In genomic region chr1:32773018-32773763, GRCh38 we compare ENCODE assay signal across 8 cellular contexts. TPM values are rescaled to one million over a fixed set of nuclear protein-coding genes. Genes with fewer than 3 reads are reported as not detected.
DNase-seq lines count a peak whose midpoint lies in the region; ATAC-seq, FAIRE-seq and TF ChIP-seq lines count a peak whose summit lies in the region.

No MANE protein-coding gene starts in this region.

- no peak overlapping the region for H3K4me3 ChIP-seq in A549
- no peak overlapping the region for H3K4me3 ChIP-seq in right cardiac atrium (ENCODE audit: low read length)
- H3K4me3 ChIP-seq in gastrocnemius medialis = no peak overlapping the region

- CTCF ChIA-PET in A549 (lab: Yijun Ruan, JAX) = interaction anchor here (0.6 to 17.1 kb wide), 32 partner anchors 10 to 372 kb away, joined by 3 to 383 read pairs (median 7); partner anchors contain the start of gene SYNC

- peaks cover 80% of the 10 kb centered on the region for H3K4me1 ChIP-seq in A549
- H3K4me1 ChIP-seq in right cardiac atrium (ENCODE audit: control insufficient read depth, insufficient read depth, low read length) = no peaks in the 10 kb centered on the region
- H3K4me1 ChIP-seq in gastrocnemius medialis = peaks cover 0 to 5% of the 10 kb centered on the region in 2 donors

- H3K36me3 ChIP-seq in gastrocnemius medialis = peaks cover 0 to 48% of the 10 kb centered on the region in 2 donors

- DNase-seq in A549 (ENCODE audit: low read depth in 1 of 2, low spot score in 1 of 2) = peak; percentile 76 to 82
- peak; percentile 50 to 65 for DNase-seq in NCI-H187 (lab: John Stamatoyannopoulos, UW)
- peak; percentile 65 for DNase-seq in T-helper 9 cell
- DNase-seq in anterior cingulate cortex (lab: John Stamatoyannopoulos, UW) = peak in 54 of 58 donors; percentile 10 to 82 (median 46)
- peak; percentile 81 to 95 (median 92) for DNase-seq in right cardiac atrium
- DNase-seq in gastrocnemius medialis = peak; percentile 61 to 84

- POLR2A ChIA-PET in A549 (lab: Yijun Ruan, JAX) = interaction anchor here (1.5 to 1.6 kb wide), 2 partner anchors 61 to 122 kb away, joined by 6 to 9 read pairs; partner anchors contain the start of gene RBBP4

- TF ChIP-seq POLR2A in A549 (IDR thresholded peaks at IDR 0.05; ENCODE audit: low read length) = no peak
- peak; percentile 14 for TF ChIP-seq POLR2A in GM18505 (IDR thresholded peaks at IDR 0.05; ENCODE audit: borderline replicate concordance, extremely low read depth, insufficient read depth, insufficient read length)
- TF ChIP-seq POLR2A in gastrocnemius medialis (IDR thresholded peaks at IDR 0.05) = no peak

- TF ChIP-seq RAD21 in A549 (conservative IDR thresholded peaks at IDR 0.05 in 1 of 2, IDR thresholded peaks at IDR 0.05 in 1 of 2) = peak; percentile 87 to 88

- 5% methylated on average over 7 of the region's 9 CpGs for WGBS in A549 (ENCODE audit: missing lambda C conversion rate)
- 26% methylated on average over 9 of the region's 9 CpGs for WGBS in right cardiac atrium

- in situ Hi-C loops in gastrocnemius medialis (cut with MboI; ENCODE audit: low sequenced_read_pairs in 4 of 4) = loop anchor here in 2 of 4 donors (10.0 kb wide), 2 partner anchors 58 to 248 kb away; no protein-coding TSS in a partner anchor

- 0 out of 3 replicates have a peak overlapping the region, but pooled peaks have one; percentile 5 for H3K4me2 ChIP-seq in A549

- TF ChIP-seq CTCF in A549 (IDR thresholded peaks at IDR 0.05) (peak; percentile 88), gastrocnemius medialis (IDR thresholded peaks at IDR 0.05 in 4 of 5, conservative IDR thresholded peaks at IDR 0.05 in 1 of 5) (peak; percentile 83 to 96 (median 91))

- peak; percentile 59 to 83 for ATAC-seq in A549
- ATAC-seq in GM18505 (IDR thresholded peaks at IDR 0.05; ENCODE audit: unreplicated experiment) = no peak
- peak; percentile 76 to 81 for ATAC-seq in right cardiac atrium
- peak; percentile 81 to 89 for ATAC-seq in gastrocnemius medialis
- ATAC-seq in GM18909 (IDR thresholded peaks at IDR 0.05; ENCODE audit: poor library complexity, unreplicated experiment) = no peak

- intact Hi-C loops in right cardiac atrium (cut with DNase I) (loop anchor here in 3 of 4 donors (2.0 to 10.0 kb wide), 3 partner anchors 58 to 368 kb away; no protein-coding TSS in a partner anchor), gastrocnemius medialis (cut with DNase I; ENCODE audit: low total_unique reads) (loop anchor here (1.0 to 2.0 kb wide), 3 partner anchors 61 to 372 kb away; no protein-coding TSS in a partner anchor)

- H3K27ac ChIP-seq in A549 (peak overlapping the region; percentile 28 to 99; a peak in 5 of 6 replicates), right cardiac atrium (ENCODE audit: low read length) (no peak overlapping the region), gastrocnemius medialis (peak overlapping the region in 1 of 4 donors; percentile 21)

- TF ChIP-seq EP300 in A549 (IDR thresholded peaks at IDR 0.05) = no peak

- H3K27me3 ChIP-seq in right cardiac atrium (ENCODE audit: control insufficient read depth, insufficient read depth) = no peaks in the 10 kb centered on the region
- H3K27me3 ChIP-seq in gastrocnemius medialis = no peaks in the 10 kb centered on the region

- H3K9me3 ChIP-seq in A549 (no peaks in the 10 kb centered on the region), right cardiac atrium (ENCODE audit: control insufficient read depth, low read length) (no peaks in the 10 kb centered on the region), gastrocnemius medialis (no peaks in the 10 kb centered on the region)

- FAIRE-seq in A549 (lab: Jason Lieb, UNC) = no peak

TF ChIP-seq in A549, 52 proteins besides CTCF, POLR2A, EP300 and RAD21:
- TF ChIP-seq MYC (IDR thresholded peaks at IDR 0.05; ENCODE audit: borderline replicate concordance, low read length) = no peak
- TF ChIP-seq SMC3 (IDR thresholded peaks at IDR 0.05) = peak; percentile 93
- TF ChIP-seq CBX8 (IDR thresholded peaks at IDR 0.05) = no peak
- TF ChIP-seq GATA3 (IDR thresholded peaks at IDR 0.05; ENCODE audit: borderline replicate concordance) = 0 out of 2 replicates have a peak, but pooled peaks have one; percentile 14
- TF ChIP-seq CBX2 (IDR thresholded peaks at IDR 0.05; ENCODE audit: borderline replicate concordance, low read depth) = no peak
- no peak for TF ChIP-seq ESRRA (IDR thresholded peaks at IDR 0.05; ENCODE audit: borderline replicate concordance, low read length)
TF ChIP-seq in A549: peak in this region for 2.

RNA-seq across cellular contexts. Expression of gene YARS1, which starts 44.0 kb away (rescaled TPM):
- 103 and 105 TPM in 2 replicates for polyA plus RNA-seq in A549 (2011; rRNA removed)
- polyA plus RNA-seq in A549 (2012; cell fraction: cytosol; rRNA removed) = 52.7 and 55.7 TPM in 2 replicates
- polyA plus RNA-seq in A549 (2012; cell fraction: nucleus; rRNA removed) = 51.1 and 64.7 TPM in 2 replicates
- polyA plus RNA-seq in A549 (2017; fragmentation: RNase III; extraction: RNeasy Plus Mini Kit Qiagen cat#74134 plus additional on column Dnase treatment) = 83.2 to 103 TPM (median 92.5 TPM) in 3 replicates
- 82.0 and 94.1 TPM in 2 replicates for polyA minus RNA-seq in A549 (2011; rRNA and poly(A)+ RNA removed)
- total RNA-seq in right cardiac atrium = 10 to 100 TPM; 29.3 to 54.7 (median 36.4) TPM
- 20.8 TPM for polyA plus RNA-seq in right cardiac atrium
- 10 to 100 TPM; 37.8 to 59.4 (median 55.9) TPM for total RNA-seq in gastrocnemius medialis

RNA-seq across cellular contexts. Expression of gene S100PBP, which starts 44.3 kb away (rescaled TPM):
- polyA plus RNA-seq in A549 (2011; rRNA removed) (39.3 and 41.9 TPM in 2 replicates), A549 (2017; fragmentation: RNase III; extraction: RNeasy Plus Mini Kit Qiagen cat#74134 plus additional on column Dnase treatment) (15.9 to 17.0 TPM (median 16.1 TPM) in 3 replicates), right cardiac atrium (8.1 TPM)
- polyA plus RNA-seq in A549 (2012; cell fraction: cytosol; rRNA removed) = 6.6 and 7.2 TPM in 2 replicates
- 10.4 and 18.2 TPM in 2 replicates for polyA plus RNA-seq in A549 (2012; cell fraction: nucleus; rRNA removed)
- 23.1 and 24.8 TPM in 2 replicates for polyA minus RNA-seq in A549 (2011; rRNA and poly(A)+ RNA removed)
- total RNA-seq in right cardiac atrium (10 to 100 TPM; 14.2 to 19.8 (median 15.4) TPM), gastrocnemius medialis (10 to 100 TPM in 2 of 4 donors, 1 to 10 TPM in 2; 4.9 to 11.5 (median 9.9) TPM)

Comparison
In these comparisons a context has a peak if more than half of its experiments do, and no peak if none do; other contexts are left out.
1. ATAC-seq: peak in A549 (2 of 2), right cardiac atrium (2 of 2) and gastrocnemius medialis (2 of 2); none in GM18505 (single experiment) and GM18909 (single experiment).
2. Peak in every context shown above with its lines, with median percentiles within 50 percentile points of each other: DNase-seq.